ENCODE assay signal across 1 cellular context in the genomic region with DNA sequence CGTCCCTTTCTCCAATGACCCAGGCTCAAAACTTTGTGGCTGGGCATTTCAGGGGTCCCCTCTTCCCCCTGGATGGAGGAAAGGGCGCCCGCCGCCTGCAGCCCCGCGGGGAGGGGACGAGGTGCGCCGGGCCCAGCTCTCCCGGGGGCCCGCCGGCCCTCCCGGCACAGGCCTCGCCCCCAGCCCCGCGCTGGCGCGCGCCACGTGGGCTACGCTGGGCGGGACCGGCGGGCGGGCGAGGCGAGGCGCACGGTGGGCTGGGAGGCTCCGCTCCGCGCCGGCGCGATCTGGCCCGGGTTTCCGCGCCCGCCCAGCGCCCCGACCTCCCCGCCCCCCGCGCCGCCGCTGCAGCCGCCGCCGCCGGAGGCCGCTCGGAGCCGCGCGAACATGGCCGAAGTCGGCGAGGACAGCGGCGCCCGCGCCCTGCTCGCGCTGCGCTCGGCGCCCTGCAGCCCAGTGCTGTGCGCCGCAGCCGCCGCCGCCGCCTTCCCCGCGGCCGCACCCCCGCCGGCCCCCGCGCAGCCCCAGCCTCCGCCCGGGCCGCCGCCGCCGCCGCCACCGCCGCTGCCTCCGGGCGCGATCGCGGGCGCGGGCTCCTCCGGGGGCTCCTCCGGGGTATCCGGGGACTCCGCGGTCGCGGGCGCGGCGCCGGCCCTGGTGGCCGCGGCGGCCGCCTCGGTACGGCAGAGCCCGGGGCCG.
A peak's percentile ranks its signal among the peaks of the same experiment; 100 is the strongest.
TF ChIP-seq lines count a peak whose summit lies in the region.

FOXK1 (plus strand) TSS at position 374 of the 699 bp plus-strand sequence; CDS start at position 388, 14 bp downstream.

TF ChIP-seq in GM12878, 131 proteins besides CTCF, POLR2A, EP300 and RAD21 (continued from another document and continues in another):
- TF ChIP-seq JUND (IDR thresholded peaks at IDR 0.05; ENCODE audit: low read depth, low read length) (no peak), SIX5 (IDR thresholded peaks at IDR 0.05; ENCODE audit: low read depth, low read length, severe bottlenecking) (no peak), POU2F2 (IDR thresholded peaks at IDR 0.05; ENCODE audit: borderline replicate concordance, low read depth, low read length) (no peak), ZBTB4 (CRISPR knock-in tag; IDR thresholded peaks at IDR 0.05) (no peak), SRF (IDR thresholded peaks at IDR 0.05; ENCODE audit: low read depth in 2 of 2, low read length in 2 of 2) (peak in 1 of 2 experiments; percentile 13; a peak in 1 of 4 replicates), NRF1 (conservative IDR thresholded peaks at IDR 0.05; ENCODE audit: low read depth, low read length) (no peak), ATF3 (IDR thresholded peaks at IDR 0.05; ENCODE audit: borderline replicate concordance, extremely low read depth, low read depth, low read length) (0 out of 2 replicates have a peak, but pooled peaks have one; percentile 16), SREBF2 (IDR thresholded peaks at IDR 0.05; ENCODE audit: low read length) (no peak), FOXM1 (IDR thresholded peaks at IDR 0.05; ENCODE audit: low read depth, low read length) (no peak), YY1 (IDR thresholded peaks at IDR 0.05; ENCODE audit: low read depth, low read length) (peak; percentile 90), PRDM15 (CRISPR knock-in tag; IDR thresholded peaks at IDR 0.05) (no peak), SMC3 (IDR thresholded peaks at IDR 0.05; ENCODE audit: borderline replicate concordance, low read length) (no peak), CBFB (IDR thresholded peaks at IDR 0.05; ENCODE audit: low read depth) (no peak), BCL11A (IDR thresholded peaks at IDR 0.05; ENCODE audit: low read depth, low read length) (no peak), BMI1 (IDR thresholded peaks at IDR 0.05; ENCODE audit: borderline replicate concordance) (no peak), SP1 (IDR thresholded peaks at IDR 0.05; ENCODE audit: low read depth, low read length) (peak; percentile 93), STAT3 (IDR thresholded peaks at IDR 0.05; ENCODE audit: low read depth, low read length) (no peak), BACH1 (IDR thresholded peaks at IDR 0.05; ENCODE audit: borderline replicate concordance) (peak; percentile 81), ETV6 (conservative IDR thresholded peaks at IDR 0.05 in 1 of 2, IDR thresholded peaks at IDR 0.05 in 1 of 2; ENCODE audit: borderline replicate concordance in 1 of 2, low read depth in 1 of 2) (no peak), MYB (IDR thresholded peaks at IDR 0.05; ENCODE audit: borderline replicate concordance, low read depth, low read length) (no peak), WRNIP1 (IDR thresholded peaks at IDR 0.05; ENCODE audit: borderline replicate concordance, low read depth, low read length) (no peak), HDGF (IDR thresholded peaks at IDR 0.05) (no peak), HCFC1 (IDR thresholded peaks at IDR 0.05; ENCODE audit: low read length) (peak; percentile 32; the same call in 1 of the 2 replicates), TCF7 (IDR thresholded peaks at IDR 0.05; ENCODE audit: borderline replicate concordance) (no peak), LARP7 (IDR thresholded peaks at IDR 0.05) (peak; percentile 60; the same call in 1 of the 2 replicates), ZZZ3 (IDR thresholded peaks at IDR 0.05; ENCODE audit: control insufficient read depth, insufficient read length, low read depth) (no peak), SUPT20H (IDR thresholded peaks at IDR 0.05; ENCODE audit: borderline replicate concordance, control insufficient read depth, low read depth, low read length) (no peak), ZBTB33 (IDR thresholded peaks at IDR 0.05) (no peak), ZNF384 (IDR thresholded peaks at IDR 0.05; ENCODE audit: borderline replicate concordance, low read depth, low read length) (no peak), CREB1 (IDR thresholded peaks at IDR 0.05; ENCODE audit: low read depth) (peak; percentile 28; the same call in 1 of the 2 replicates), ZBED1 (IDR thresholded peaks at IDR 0.05; ENCODE audit: borderline replicate concordance) (no peak), MYC (IDR thresholded peaks at IDR 0.05; ENCODE audit: insufficient read depth, insufficient read length, insufficient replicate concordance, low read length, severe bottlenecking) (peak; percentile 45), ATF7 (IDR thresholded peaks at IDR 0.05; ENCODE audit: low read depth) (no peak), KLF5 (IDR thresholded peaks at IDR 0.05; ENCODE audit: partially characterized antibody) (no peak), NBN (IDR thresholded peaks at IDR 0.05) (no peak), DPF2 (IDR thresholded peaks at IDR 0.05) (peak; percentile 39), E2F4 (IDR thresholded peaks at IDR 0.05; ENCODE audit: low read depth, low read length) (no peak), ZSCAN29 (IDR thresholded peaks at IDR 0.05) (peak; percentile 89), MTA2 (IDR thresholded peaks at IDR 0.05; ENCODE audit: low read depth) (no peak), RBBP5 (conservative IDR thresholded peaks at IDR 0.05) (no peak), RELB (IDR thresholded peaks at IDR 0.05; ENCODE audit: low read depth) (no peak), RFX5 (IDR thresholded peaks at IDR 0.05; ENCODE audit: low read depth, low read length) (no peak)
- TF ChIP-seq, protein P1, sequence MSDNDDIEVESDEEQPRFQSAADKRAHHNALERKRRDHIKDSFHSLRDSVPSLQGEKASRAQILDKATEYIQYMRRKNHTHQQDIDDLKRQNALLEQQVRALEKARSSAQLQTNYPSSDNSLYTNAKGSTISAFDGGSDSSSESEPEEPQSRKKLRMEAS (IDR thresholded peaks at IDR 0.05; ENCODE audit: low read depth, low read length), result peak; percentile 82; the same call in 1 of the 2 replicates
- TF ChIP-seq, protein P2, sequence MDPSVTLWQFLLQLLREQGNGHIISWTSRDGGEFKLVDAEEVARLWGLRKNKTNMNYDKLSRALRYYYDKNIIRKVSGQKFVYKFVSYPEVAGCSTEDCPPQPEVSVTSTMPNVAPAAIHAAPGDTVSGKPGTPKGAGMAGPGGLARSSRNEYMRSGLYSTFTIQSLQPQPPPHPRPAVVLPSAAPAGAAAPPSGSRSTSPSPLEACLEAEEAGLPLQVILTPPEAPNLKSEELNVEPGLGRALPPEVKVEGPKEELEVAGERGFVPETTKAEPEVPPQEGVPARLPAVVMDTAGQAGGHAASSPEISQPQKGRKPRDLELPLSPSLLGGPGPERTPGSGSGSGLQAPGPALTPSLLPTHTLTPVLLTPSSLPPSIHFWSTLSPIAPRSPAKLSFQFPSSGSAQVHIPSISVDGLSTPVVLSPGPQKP (IDR thresholded peaks at IDR 0.05; ENCODE audit: low read depth, low read length), result no peak
- TF ChIP-seq, protein P3, sequence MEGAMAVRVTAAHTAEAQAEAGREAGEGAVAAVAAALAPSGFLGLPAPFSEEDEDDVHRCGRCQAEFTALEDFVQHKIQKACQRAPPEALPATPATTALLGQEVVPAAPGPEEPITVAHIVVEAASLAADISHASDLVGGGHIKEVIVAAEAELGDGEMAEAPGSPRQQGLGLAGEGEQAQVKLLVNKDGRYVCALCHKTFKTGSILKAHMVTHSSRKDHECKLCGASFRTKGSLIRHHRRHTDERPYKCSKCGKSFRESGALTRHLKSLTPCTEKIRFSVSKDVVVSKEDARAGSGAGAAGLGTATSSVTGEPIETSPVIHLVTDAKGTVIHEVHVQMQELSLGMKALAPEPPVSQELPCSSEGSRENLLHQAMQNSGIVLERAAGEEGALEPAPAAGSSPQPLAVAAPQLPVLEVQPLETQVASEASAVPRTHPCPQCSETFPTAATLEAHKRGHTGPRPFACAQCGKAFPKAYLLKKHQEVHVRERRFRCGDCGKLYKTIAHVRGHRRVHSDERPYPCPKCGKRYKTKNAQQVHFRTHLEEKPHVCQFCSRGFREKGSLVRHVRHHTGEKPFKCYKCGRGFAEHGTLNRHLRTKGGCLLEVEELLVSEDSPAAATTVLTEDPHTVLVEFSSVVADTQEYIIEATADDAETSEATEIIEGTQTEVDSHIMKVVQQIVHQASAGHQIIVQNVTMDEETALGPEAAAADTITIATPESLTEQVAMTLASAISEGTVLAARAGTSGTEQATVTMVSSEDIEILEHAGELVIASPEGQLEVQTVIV (IDR thresholded peaks at IDR 0.05; ENCODE audit: borderline replicate concordance, partially characterized antibody), result no peak
